ENCODE assay signal across 9 cellular contexts in the genomic region with DNA sequence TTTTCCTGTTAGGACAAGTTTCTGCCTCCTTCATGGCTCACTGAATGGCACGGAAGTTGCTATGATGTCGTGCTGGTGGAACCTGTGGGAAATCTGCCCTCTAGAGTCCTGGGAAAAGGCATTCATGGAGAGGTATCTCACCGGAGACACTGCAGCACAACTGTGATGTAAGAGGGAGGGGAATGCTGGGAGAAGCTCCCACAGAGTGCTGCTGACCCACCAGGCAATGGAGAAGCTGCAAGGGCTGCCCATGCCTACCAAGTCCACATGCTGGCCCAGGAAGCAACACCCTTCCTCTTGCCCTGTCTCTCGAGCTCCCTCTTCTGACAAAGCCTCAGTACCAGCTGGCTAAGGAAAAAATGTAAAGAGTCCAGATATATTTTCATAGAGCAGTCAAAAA. TPM values are rescaled to one million over a fixed set of nuclear protein-coding genes. Genes with fewer than 3 reads are reported as not detected.
DNase-seq lines count a peak whose midpoint lies in the region; ATAC-seq and TF ChIP-seq lines count a peak whose summit lies in the region.
"Had no signal": no experiment of that assay in that cellular context is flagged by ENCODE, and none has a peak within 500 bp of the region (broad histone marks: within the 10 kb centered on the region; RNA-seq: fewer than 3 reads in every experiment).

No MANE protein-coding gene starts in this region.

- peak; percentile 48 for TF ChIP-seq CTCF in HFFc6 (IDR thresholded peaks at IDR 0.05)
- peak; percentile 71 for TF ChIP-seq CTCF in VCaP (conservative IDR thresholded peaks at IDR 0.05)
- peak; percentile 4 for TF ChIP-seq CTCF in hepatocyte (IDR thresholded peaks at IDR 0.05; ENCODE audit: poor library complexity)

- no peaks in the 10 kb centered on the region for H3K9me3 ChIP-seq in hepatocyte (ENCODE audit: low read depth)

- no peak overlapping the region for H3K4me3 ChIP-seq in hepatocyte

- no peaks in the 10 kb centered on the region for H3K9me2 ChIP-seq in hepatocyte (replicated peaks; ENCODE audit: insufficient read depth)

- H3K79me2 ChIP-seq in hepatocyte: no peaks in the 10 kb centered on the region

- peak overlapping the region; percentile 52; the same call in 1 of the 2 replicates for H3K27ac Mint-ChIP-seq in HFFc6
- peak overlapping the region in 1 of 2 donors; percentile 59 for H3K27ac Mint-ChIP-seq in effector memory CD8-positive, alpha-beta T cell

- peaks cover 7% of the 10 kb centered on the region for H3K36me3 ChIP-seq in hepatocyte (replicated peaks; ENCODE audit: insufficient read depth, low read depth)

- H2AFZ ChIP-seq in hepatocyte: no peak overlapping the region

- H3K4me1 ChIP-seq in hepatocyte (ENCODE audit: insufficient read depth): peaks cover 3% of the 10 kb centered on the region

- H3K9me3 Mint-ChIP-seq in HFFc6: no peaks in the 10 kb centered on the region
- no peaks in the 10 kb centered on the region for H3K9me3 Mint-ChIP-seq in effector memory CD8-positive, alpha-beta T cell

- no peaks in the 10 kb centered on the region for H4K20me1 ChIP-seq in hepatocyte (ENCODE audit: insufficient read depth, poor library complexity, severe bottlenecking)

- DNase-seq in AG20443 (ENCODE audit: low spot score): peak; percentile 36
- DNase-seq in HFFc6: peak; percentile 9
- no peak for DNase-seq in hepatocyte (ENCODE audit: low spot score)
- DNase-seq in effector memory CD8-positive, alpha-beta T cell: no peak
- DNase-seq in NCI-H526 treated with DMSO at 0.1 percent for 48 hours (lab: John Stamatoyannopoulos, UW): no peak
- no peak for DNase-seq in mucosa of gallbladder (ENCODE audit: low spot score)
- DNase-seq: cerebellar nuclear complex had no signal

- peaks cover 55% of the 10 kb centered on the region for H3K36me3 Mint-ChIP-seq in HFFc6 (ENCODE audit: low read depth)
- peaks cover 76% of the 10 kb centered on the region for H3K36me3 Mint-ChIP-seq in effector memory CD8-positive, alpha-beta T cell (ENCODE audit: insufficient read depth)

- WGBS in hepatocyte (ENCODE audit: low lambda C conversion rate, missing lambda C conversion rate): 71% methylated on average over 4 of the region's 4 CpGs

- H3K4me2 ChIP-seq in hepatocyte: no peak overlapping the region

- no peak overlapping the region for H3K4me3 Mint-ChIP-seq in HFFc6
- H3K4me3 Mint-ChIP-seq in effector memory CD8-positive, alpha-beta T cell: no peak overlapping the region

- peaks cover 15% of the 10 kb centered on the region for H3K4me1 Mint-ChIP-seq in HFFc6 (ENCODE audit: low read depth)
- no peaks in the 10 kb centered on the region for H3K4me1 Mint-ChIP-seq in effector memory CD8-positive, alpha-beta T cell (ENCODE audit: low read depth in 2 of 2)

- ATAC-seq in GM21786 (IDR thresholded peaks at IDR 0.05; ENCODE audit: unreplicated experiment): no peak
- no peak for ATAC-seq in effector memory CD8-positive, alpha-beta T cell (replicated peaks)

- H3K27ac ChIP-seq in VCaP (no peak overlapping the region), hepatocyte (no peak overlapping the region)

- H3K27me3 Mint-ChIP-seq in HFFc6 (ENCODE audit: insufficient read depth): no peaks in the 10 kb centered on the region; the same call in 1 of the 2 replicates
- H3K27me3 Mint-ChIP-seq in effector memory CD8-positive, alpha-beta T cell: no peaks in the 10 kb centered on the region

- no peaks in the 10 kb centered on the region for H3K27me3 ChIP-seq in hepatocyte

RNA-seq across cellular contexts. Expression of a gene that starts 45.2 kb away (rescaled TPM):
- under 1 TPM in 1 of 6 experiments, not detected in 5; 0.23 TPM for total RNA-seq in HFFc6 (2021; fragmentation: NEBNext Ultra II Directional; extraction: Animal tissue kit (Norgen Biotek cat#: 25700))
- total RNA-seq in hepatocyte (1.2 and 2.2 TPM in 2 replicates), mucosa of gallbladder (2.5 TPM)
- polyA plus RNA-seq in hepatocyte: 0.44 and 1.7 TPM in 2 replicates

Comparison
In these comparisons a context has a peak if more than half of its experiments do, and no peak if none do; other contexts are left out.
1. DNase-seq: peak in AG20443 (single experiment) and HFFc6 (single experiment); none in hepatocyte (single experiment), effector memory CD8-positive, alpha-beta T cell (0 of 3), NCI-H526 treated with DMSO at 0.1 percent for 48 hours (single experiment) and mucosa of gallbladder (single experiment).
2. CTCF ChIP-seq: peak in every context shown above with its lines; median percentile 71 in VCaP; 48 in HFFc6; 4 in hepatocyte.